In genomic region chr6:169445227-169445626, GRCh38 we compare ENCODE assay signal across 1 cellular context.
TF ChIP-seq lines count a peak whose summit lies in the region.

No MANE protein-coding gene starts in this region.

TF ChIP-seq in K562, 482 proteins besides CTCF, POLR2A, EP300 and RAD21 (continued from another document):
- TF ChIP-seq, protein P1, sequence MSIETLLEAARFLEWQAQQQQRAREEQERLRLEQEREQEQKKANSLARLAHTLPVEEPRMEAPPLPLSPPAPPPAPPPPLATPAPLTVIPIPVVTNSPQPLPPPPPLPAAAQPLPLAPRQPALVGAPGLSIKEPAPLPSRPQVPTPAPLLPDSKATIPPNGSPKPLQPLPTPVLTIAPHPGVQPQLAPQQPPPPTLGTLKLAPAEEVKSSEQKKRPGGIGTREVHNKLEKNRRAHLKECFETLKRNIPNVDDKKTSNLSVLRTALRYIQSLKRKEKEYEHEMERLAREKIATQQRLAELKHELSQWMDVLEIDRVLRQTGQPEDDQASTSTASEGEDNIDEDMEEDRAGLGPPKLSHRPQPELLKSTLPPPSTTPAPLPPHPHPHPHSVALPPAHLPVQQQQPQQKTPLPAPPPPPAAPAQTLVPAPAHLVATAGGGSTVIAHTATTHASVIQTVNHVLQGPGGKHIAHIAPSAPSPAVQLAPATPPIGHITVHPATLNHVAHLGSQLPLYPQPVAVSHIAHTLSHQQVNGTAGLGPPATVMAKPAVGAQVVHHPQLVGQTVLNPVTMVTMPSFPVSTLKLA (conservative IDR thresholded peaks at IDR 0.05) = no peak
- TF ChIP-seq KHSRP (IDR thresholded peaks at IDR 0.05) = no peak
- TF ChIP-seq ZNF785 (CRISPR knock-in tag; IDR thresholded peaks at IDR 0.05) = no peak
- no peak for TF ChIP-seq RBM39 (optimal IDR thresholded peaks at IDR 0.05; ENCODE audit: low read depth, low read length)
- TF ChIP-seq E2F8 (IDR thresholded peaks at IDR 0.05; ENCODE audit: low read depth, partially characterized antibody) = no peak
- no peak for TF ChIP-seq BCOR (IDR thresholded peaks at IDR 0.05)
- no peak for TF ChIP-seq PRMT5 (CRISPR knock-in tag; IDR thresholded peaks at IDR 0.05)
- no peak for TF ChIP-seq TBP (optimal IDR thresholded peaks at IDR 0.05; ENCODE audit: low read depth, low read length)
- no peak for TF ChIP-seq ZNF277 (CRISPR knock-in tag; IDR thresholded peaks at IDR 0.05; ENCODE audit: borderline replicate concordance)
- TF ChIP-seq GATA2 (CRISPR knock-in tag; IDR thresholded peaks at IDR 0.05) = no peak
- no peak for TF ChIP-seq HDAC8 (tag; IDR thresholded peaks at IDR 0.05)
- TF ChIP-seq NR1H2 (CRISPR knock-in tag; IDR thresholded peaks at IDR 0.05) = no peak
- no peak for TF ChIP-seq MTA2 (IDR thresholded peaks at IDR 0.05; ENCODE audit: low read depth)
- TF ChIP-seq, protein P2, sequence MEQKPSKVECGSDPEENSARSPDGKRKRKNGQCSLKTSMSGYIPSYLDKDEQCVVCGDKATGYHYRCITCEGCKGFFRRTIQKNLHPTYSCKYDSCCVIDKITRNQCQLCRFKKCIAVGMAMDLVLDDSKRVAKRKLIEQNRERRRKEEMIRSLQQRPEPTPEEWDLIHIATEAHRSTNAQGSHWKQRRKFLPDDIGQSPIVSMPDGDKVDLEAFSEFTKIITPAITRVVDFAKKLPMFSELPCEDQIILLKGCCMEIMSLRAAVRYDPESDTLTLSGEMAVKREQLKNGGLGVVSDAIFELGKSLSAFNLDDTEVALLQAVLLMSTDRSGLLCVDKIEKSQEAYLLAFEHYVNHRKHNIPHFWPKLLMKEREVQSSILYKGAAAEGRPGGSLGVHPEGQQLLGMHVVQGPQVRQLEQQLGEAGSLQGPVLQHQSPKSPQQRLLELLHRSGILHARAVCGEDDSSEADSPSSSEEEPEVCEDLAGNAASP (IDR thresholded peaks at IDR 0.05) = no peak
- TF ChIP-seq, protein P3, sequence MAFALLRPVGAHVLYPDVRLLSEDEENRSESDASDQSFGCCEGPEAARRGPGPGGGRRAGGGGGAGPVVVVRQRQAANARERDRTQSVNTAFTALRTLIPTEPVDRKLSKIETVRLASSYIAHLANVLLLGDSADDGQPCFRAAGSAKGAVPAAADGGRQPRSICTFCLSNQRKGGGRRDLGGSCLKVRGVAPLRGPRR (CRISPR knock-in tag; IDR thresholded peaks at IDR 0.05) = no peak
- no peak for TF ChIP-seq HES1 (IDR thresholded peaks at IDR 0.05; ENCODE audit: low read depth)
- no peak for TF ChIP-seq ZNF408 (CRISPR knock-in tag; IDR thresholded peaks at IDR 0.05; ENCODE audit: low read depth)
- no peak for TF ChIP-seq ZNF436 (CRISPR knock-in tag; IDR thresholded peaks at IDR 0.05)
